Comparison of ENCODE assay signal across 27 cellular contexts in genomic region chr9:18233776-18234445, GRCh38.
"Had no signal": no experiment of that assay in that cellular context is flagged by ENCODE, and none has a peak within 500 bp of the region (broad histone marks: within the 10 kb centered on the region; RNA-seq: fewer than 3 reads in every experiment).

No MANE protein-coding gene starts in this region.

- ATAC-seq: left lung; lower lobe of right lung; naive thymus-derived CD8-positive, alpha-beta T cell; pancreas; right cardiac atrium; sciatic nerve; stimulated activated naive B cell treated with anti-CD40 and anti-IgM and Interleukin-4, amounts not matched to agents 10 μg/mL and 1 μg/mL and 100 μg/mL, for 72 hours; stimulated activated naive CD8-positive, alpha-beta T cell treated with anti-CD3 and anti-CD28 coated beads, Interleukin-15, Interleukin-2, amounts not matched to agents 100 U/mL and 50 U/mL, for 24 hours had no signal

- H3K4me3 ChIP-seq: left lung, lower lobe of right lung, pancreas, prostate gland, skin epidermis, stomach, testis, thyroid gland, transverse colon, upper lobe of left lung, vagina had no signal

- DNase-seq: islet precursor cell; kidney glomerular epithelial cell; left cardiac atrium; left lung; lower lobe of right lung; mammary epithelial cell; mesenchymal stem cell; naive thymus-derived CD8-positive, alpha-beta T cell; nucleus accumbens; pancreas; retina; right cardiac atrium; stimulated activated CD4-positive, alpha-beta T cell treated with anti-CD3 and anti-CD28 coated beads, Interleukin-12 subunit alpha, Interleukin-12 subunit beta, amount 100 ng/mL, for 4 hours; stimulated activated CD4-positive, alpha-beta T cell treated with anti-CD3 and anti-CD28 coated beads, Interleukin-15, amount 100 ng/mL, for 24 hours; stimulated activated CD4-positive, alpha-beta T cell treated with anti-CD3 and anti-CD28 coated beads, Interleukin-2, amount 100 ng/mL, for 24 hours; stimulated activated CD4-positive, alpha-beta T cell treated with anti-CD3 and anti-CD28 coated beads, Interleukin-4, amount 100 ng/mL, for 1 hour; stimulated activated naive B cell treated with anti-CD40 and anti-IgM and Interleukin-4, amounts not matched to agents 10 μg/mL and 1 μg/mL and 100 μg/mL, for 72 hours; stimulated activated naive CD8-positive, alpha-beta T cell treated with anti-CD3 and anti-CD28 coated beads, Interleukin-15, Interleukin-2, amounts not matched to agents 100 U/mL and 50 U/mL, for 24 hours; stomach; testis; thyroid gland; transverse colon; upper lobe of left lung had no signal
